8 cellular contexts compared by ENCODE assay signal in the genomic region with DNA sequence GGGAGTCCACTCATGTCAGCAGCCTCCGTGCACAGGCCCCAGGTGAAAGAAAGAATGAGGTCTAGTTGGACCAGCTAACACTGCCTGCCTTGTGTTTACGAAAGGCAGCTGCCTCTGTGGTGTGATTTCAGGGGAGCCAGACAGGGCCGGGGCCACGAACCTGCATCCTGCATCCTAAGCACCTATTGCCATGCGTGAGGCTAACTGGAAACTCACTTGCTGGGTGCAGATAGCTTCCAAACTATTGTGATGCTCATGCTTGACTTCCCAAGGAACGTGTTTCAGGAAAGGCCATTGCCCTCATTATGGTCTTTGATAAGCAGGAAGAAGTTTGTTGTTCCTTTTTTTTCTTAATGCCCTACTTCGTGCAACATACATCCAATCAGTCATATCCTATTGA. TPM values are rescaled to one million over a fixed set of nuclear protein-coding genes. Genes with fewer than 3 reads are reported as not detected.
DNase-seq lines count a peak whose midpoint lies in the region; ATAC-seq and TF ChIP-seq lines count a peak whose summit lies in the region.

No MANE protein-coding gene starts in this region.

- no peaks in the 10 kb centered on the region for H3K9me3 Mint-ChIP-seq in IgD-negative memory B cell
- peaks cover 4% of the 10 kb centered on the region for H3K9me3 Mint-ChIP-seq in stimulated activated naive CD8-positive, alpha-beta T cell treated with anti-CD3 and anti-CD28 coated beads, Interleukin-15, Interleukin-2, amounts not matched to agents 100 ng/mL and 50 ng/mL, for 24 hours

- peaks cover 40 to 51% (median 50%) of the 10 kb centered on the region in 3 donors for H3K4me1 Mint-ChIP-seq in IgD-negative memory B cell
- peaks cover 60% of the 10 kb centered on the region for H3K4me1 Mint-ChIP-seq in stimulated activated naive CD8-positive, alpha-beta T cell treated with anti-CD3 and anti-CD28 coated beads, Interleukin-15, Interleukin-2, amounts not matched to agents 100 ng/mL and 50 ng/mL, for 24 hours (ENCODE audit: low read depth)

- ATAC-seq in GM18861 (IDR thresholded peaks at IDR 0.05; ENCODE audit: unreplicated experiment): no peak
- no peak for ATAC-seq in HG02852 (IDR thresholded peaks at IDR 0.05; ENCODE audit: unreplicated experiment)

- H3K79me2 ChIP-seq in hepatocyte: peaks cover 39% of the 10 kb centered on the region

- peaks cover 25% of the 10 kb centered on the region for H3K4me1 ChIP-seq in hepatocyte (ENCODE audit: insufficient read depth)

- no peak overlapping the region for H2AFZ ChIP-seq in hepatocyte

- no peaks in the 10 kb centered on the region for H3K27me3 ChIP-seq in hepatocyte
- no peaks in the 10 kb centered on the region for H3K27me3 ChIP-seq in H7 (ENCODE audit: control insufficient read depth, insufficient read depth, low read length)

- no peaks in the 10 kb centered on the region for H3K9me2 ChIP-seq in hepatocyte (replicated peaks; ENCODE audit: insufficient read depth)

- no peaks in the 10 kb centered on the region for H3K36me3 ChIP-seq in hepatocyte (replicated peaks; ENCODE audit: insufficient read depth, low read depth)
- H3K36me3 ChIP-seq in H7 (replicated peaks; ENCODE audit: control insufficient read depth, insufficient read depth, low read length): no peaks in the 10 kb centered on the region

- peak overlapping the region; percentile 55 to 99 (median 97) for H3K27ac Mint-ChIP-seq in IgD-negative memory B cell
- peak overlapping the region; percentile 99 for H3K27ac Mint-ChIP-seq in stimulated activated naive CD8-positive, alpha-beta T cell treated with anti-CD3 and anti-CD28 coated beads, Interleukin-15, Interleukin-2, amounts not matched to agents 100 ng/mL and 50 ng/mL, for 24 hours

- TF ChIP-seq CTCF in hepatocyte (IDR thresholded peaks at IDR 0.05; ENCODE audit: poor library complexity): no peak

- H3K4me3 Mint-ChIP-seq in IgD-negative memory B cell: peak overlapping the region; percentile 91 to 99 (median 98)
- peak overlapping the region; percentile 99 for H3K4me3 Mint-ChIP-seq in stimulated activated naive CD8-positive, alpha-beta T cell treated with anti-CD3 and anti-CD28 coated beads, Interleukin-15, Interleukin-2, amounts not matched to agents 100 ng/mL and 50 ng/mL, for 24 hours

- H3K27ac ChIP-seq in hepatocyte: no peak overlapping the region

- H3K4me2 ChIP-seq in hepatocyte: peak overlapping the region; percentile 77

- DNase-seq in activated T-cell treated with anti-CD3 and anti-CD28 coated beads, Interleukin-2, amount 50 U/mL, for 48 hours: peak; percentile 52 to 60
- DNase-seq in hepatocyte (ENCODE audit: low spot score) (no peak), H7 (no peak), DMS53 treated with DMSO at 0.1 percent for 48 hours (lab: John Stamatoyannopoulos, UW; ENCODE audit: unreplicated experiment) (no peak)

- H4K20me1 ChIP-seq in hepatocyte (ENCODE audit: insufficient read depth, poor library complexity, severe bottlenecking): no peaks in the 10 kb centered on the region

- peaks cover 5% of the 10 kb centered on the region for H3K36me3 Mint-ChIP-seq in IgD-negative memory B cell
- H3K36me3 Mint-ChIP-seq in stimulated activated naive CD8-positive, alpha-beta T cell treated with anti-CD3 and anti-CD28 coated beads, Interleukin-15, Interleukin-2, amounts not matched to agents 100 ng/mL and 50 ng/mL, for 24 hours (ENCODE audit: low read depth): peaks cover 26% of the 10 kb centered on the region

- H3K4me3 ChIP-seq in hepatocyte (no peak overlapping the region), H7 (ENCODE audit: insufficient read depth, low read depth, low read length) (no peak overlapping the region)

- H3K9me3 ChIP-seq in hepatocyte (ENCODE audit: low read depth): no peaks in the 10 kb centered on the region

- H3K27me3 Mint-ChIP-seq in IgD-negative memory B cell: no peaks in the 10 kb centered on the region
- H3K27me3 Mint-ChIP-seq in stimulated activated naive CD8-positive, alpha-beta T cell treated with anti-CD3 and anti-CD28 coated beads, Interleukin-15, Interleukin-2, amounts not matched to agents 100 ng/mL and 50 ng/mL, for 24 hours: no peaks in the 10 kb centered on the region

- 91% methylated on average over 7 of the region's 7 CpGs for WGBS in hepatocyte (ENCODE audit: low lambda C conversion rate, missing lambda C conversion rate)

RNA-seq across cellular contexts. Expression of a gene that starts 2.3 kb away (rescaled TPM):
- polyA plus RNA-seq in IgD-negative memory B cell: 105 TPM
- 41.1 and 50.5 TPM in 2 replicates for total RNA-seq in hepatocyte
- polyA plus RNA-seq in hepatocyte: 17.7 and 19.1 TPM in 2 replicates
- total RNA-seq in H7 (2014; rRNA removed; shearing (Covaris generic)): 11.9 and 14.8 TPM in 2 replicates

Comparison
In these comparisons a context has a peak if more than half of its experiments do, and no peak if none do; other contexts are left out.
1. DNase-seq: peak in activated T-cell treated with anti-CD3 and anti-CD28 coated beads, Interleukin-2, amount 50 U/mL, for 48 hours (2 of 2); none in hepatocyte (single experiment), H7 (single experiment) and DMS53 treated with DMSO at 0.1 percent for 48 hours (single experiment).